In genomic region chr4:145177511-145177905, GRCh38 we compare ENCODE assay signal across 8 cellular contexts. TPM values are rescaled to one million over a fixed set of nuclear protein-coding genes. Genes with fewer than 3 reads are reported as not detected.
A peak's percentile ranks its signal among the peaks of the same experiment; 100 is the strongest.
DNase-seq lines count a peak whose midpoint lies in the region; ATAC-seq, FAIRE-seq and TF ChIP-seq lines count a peak whose summit lies in the region.
"Had no signal": no experiment of that assay in that cellular context is flagged by ENCODE, and none has a peak within 500 bp of the region (broad histone marks: within the 10 kb centered on the region; RNA-seq: fewer than 3 reads in every experiment).

No MANE protein-coding gene starts in this region.

- TF ChIP-seq POLR2A in GM12891 (IDR thresholded peaks at IDR 0.05; ENCODE audit: low read depth, low read length) = no peak

- no peak for ATAC-seq in stimulated activated effector memory CD8-positive, alpha-beta T cell treated with anti-CD3 and anti-CD28 coated beads, Interleukin-12 subunit alpha, Interleukin-12 subunit beta, amount 100 ng/mL, for 72 hours

- no peak for FAIRE-seq in GM12891 (lab: Jason Lieb, UNC)
- FAIRE-seq: TTC549 had no signal

- no peak for TF ChIP-seq CTCF in HFFc6 (IDR thresholded peaks at IDR 0.05)
- no peak for TF ChIP-seq CTCF in WI38 (IDR thresholded peaks at IDR 0.05; ENCODE audit: low read depth, low read length)

- H3K4me3 ChIP-seq in WI38 (ENCODE audit: low read depth, low read length) = peak overlapping the region; percentile 81

- no peaks in the 10 kb centered on the region for H3K27me3 Mint-ChIP-seq in HFFc6 (ENCODE audit: insufficient read depth)

- no peak for DNase-seq in HFFc6
- DNase-seq in globus pallidus (ENCODE audit: low spot score) = peak; percentile 29
- DNase-seq in stimulated activated effector memory CD8-positive, alpha-beta T cell treated with anti-CD3 and anti-CD28 coated beads, Interleukin-12 subunit alpha, Interleukin-12 subunit beta, amount 100 ng/mL, for 72 hours (ENCODE audit: low spot score in 2 of 2) = no peak
- no peak for DNase-seq in DMS53 treated with DMSO at 0.1 percent for 48 hours (lab: John Stamatoyannopoulos, UW; ENCODE audit: unreplicated experiment)
- no peak for DNase-seq in GM12891 (ENCODE audit: insufficient read length, low spot score)
- DNase-seq in T1000 (lab: John Stamatoyannopoulos, UW) = no peak

- H3K36me3 Mint-ChIP-seq in HFFc6 (ENCODE audit: low read depth) = peaks cover 12% of the 10 kb centered on the region
- peaks cover 60% of the 10 kb centered on the region for H3K36me3 Mint-ChIP-seq in stimulated activated effector memory CD8-positive, alpha-beta T cell treated with anti-CD3 and anti-CD28 coated beads, Interleukin-12 subunit alpha, Interleukin-12 subunit beta, amount 100 ng/mL, for 72 hours

- peak overlapping the region; percentile 96 for H3K27ac Mint-ChIP-seq in HFFc6
- H3K27ac Mint-ChIP-seq in stimulated activated effector memory CD8-positive, alpha-beta T cell treated with anti-CD3 and anti-CD28 coated beads, Interleukin-12 subunit alpha, Interleukin-12 subunit beta, amount 100 ng/mL, for 72 hours = peak overlapping the region; percentile 86

- H3K9me3 Mint-ChIP-seq in HFFc6 = no peaks in the 10 kb centered on the region
- no peaks in the 10 kb centered on the region for H3K9me3 Mint-ChIP-seq in stimulated activated effector memory CD8-positive, alpha-beta T cell treated with anti-CD3 and anti-CD28 coated beads, Interleukin-12 subunit alpha, Interleukin-12 subunit beta, amount 100 ng/mL, for 72 hours

- peak overlapping the region; percentile 96 for H3K4me3 Mint-ChIP-seq in HFFc6
- H3K4me3 Mint-ChIP-seq in stimulated activated effector memory CD8-positive, alpha-beta T cell treated with anti-CD3 and anti-CD28 coated beads, Interleukin-12 subunit alpha, Interleukin-12 subunit beta, amount 100 ng/mL, for 72 hours = peak overlapping the region; percentile 80

- peaks cover 34% of the 10 kb centered on the region for H3K4me1 Mint-ChIP-seq in HFFc6 (ENCODE audit: low read depth)
- peaks cover 34% of the 10 kb centered on the region for H3K4me1 Mint-ChIP-seq in stimulated activated effector memory CD8-positive, alpha-beta T cell treated with anti-CD3 and anti-CD28 coated beads, Interleukin-12 subunit alpha, Interleukin-12 subunit beta, amount 100 ng/mL, for 72 hours

TF ChIP-seq in GM12891, 5 proteins besides CTCF, POLR2A, EP300 and RAD21:
- TF ChIP-seq POU2F2 (IDR thresholded peaks at IDR 0.05; ENCODE audit: low read depth, low read length) (no peak), PAX5 (IDR thresholded peaks at IDR 0.05; ENCODE audit: insufficient read depth, low read length, severe bottlenecking) (no peak), TAF1 (IDR thresholded peaks at IDR 0.05; ENCODE audit: low read depth, low read length) (no peak), SPI1 (IDR thresholded peaks at IDR 0.05; ENCODE audit: low read depth, low read length) (no peak), POLR2AphosphoS5 (IDR thresholded peaks at IDR 0.05; ENCODE audit: low read depth, low read length) (no peak)
TF ChIP-seq in GM12891: peak in this region for 0.

RNA-seq across cellular contexts. Expression of gene OTUD4, which starts 2.9 kb away (rescaled TPM):
- 10 to 100 TPM; 25.1 to 32.2 (median 27.3) TPM for total RNA-seq in HFFc6 (2021; fragmentation: NEBNext Ultra II Directional; extraction: Animal tissue kit (Norgen Biotek cat#: 25700))
- polyA plus RNA-seq in GM12891 (2012; ENCODE audit: low read depth, missing spikeins) = 6.3 TPM
